Comparison of ENCODE assay signal across 16 cellular contexts in genomic region chr2:3041246-3041645, GRCh38.
"Had no signal": no experiment of that assay in that cellular context is flagged by ENCODE, and none has a peak within 500 bp of the region (broad histone marks: within the 10 kb centered on the region; RNA-seq: fewer than 3 reads in every experiment).

No MANE protein-coding gene starts in this region.

- H3K4me1 ChIP-seq: esophagus squamous epithelium, prostate gland, upper lobe of right lung had no signal

- H3K27me3 ChIP-seq: adrenal gland, upper lobe of right lung had no signal

- H3K9me3 ChIP-seq: adrenal gland, esophagus squamous epithelium, prostate gland, stomach, upper lobe of right lung had no signal

- H3K9me3 Mint-ChIP-seq: activated naive CD4-positive, alpha-beta T cell treated with anti-CD3 and anti-CD28 coated beads, Interleukin-2, amount 50 U/mL, for 72 hours; activated T-helper 1 cell treated with anti-CD3 and anti-CD28 coated beads, Interleukin-12 subunit alpha, Interleukin-12 subunit beta, Interleukin-2, Interleukin-4 antibody, amounts not matched to agents 30 ng/mL and 10 ng/mL and 1 ng/mL, durations not matched to agents 14 hours and 24 hours and 36 hours; neural crest cell had no signal

- H3K4me3 Mint-ChIP-seq: activated T-helper 1 cell treated with anti-CD3 and anti-CD28 coated beads, Interleukin-12 subunit alpha, Interleukin-12 subunit beta, Interleukin-2, Interleukin-4 antibody, amounts not matched to agents 30 ng/mL and 10 ng/mL and 1 ng/mL, durations not matched to agents 14 hours and 24 hours and 36 hours; dendritic cell treated with granulocyte-macrophage colony-stimulating factor and Interleukin-4, amounts not matched to agents 40 ng/mL and 50 ng/mL, for 4 days; neural crest cell had no signal

- H3K4me3 ChIP-seq: adrenal gland, esophagus squamous epithelium, prostate gland, skin epidermis, stomach, upper lobe of right lung had no signal

- H3K36me3 Mint-ChIP-seq: activated naive CD4-positive, alpha-beta T cell treated with anti-CD3 and anti-CD28 coated beads, Interleukin-2, amount 50 U/mL, for 72 hours had no signal

- H3K27ac ChIP-seq: esophagus squamous epithelium, prostate gland, skin epidermis, stomach, upper lobe of right lung had no signal

- DNase-seq: activated CD4-positive, alpha-beta T cell treated with anti-CD3 and anti-CD28 coated beads for 1 hour; activated CD4-positive, alpha-beta T cell treated with anti-CD3 and anti-CD28 coated beads, Interleukin-2, amount 50 U/mL, for 4 hours; activated gamma-delta T cell treated with Interleukin-2 at 50 U/mL for 16 hours; effector memory CD4-positive, alpha-beta T cell; esophagus squamous epithelium; stimulated activated CD4-positive, alpha-beta T cell treated with anti-CD3 and anti-CD28 coated beads, Interleukin-2, amount 100 ng/mL, for 48 hours; stomach; upper lobe of right lung; WERI-Rb-1 had no signal

- ATAC-seq: activated naive CD4-positive, alpha-beta T cell treated with anti-CD3 and anti-CD28 coated beads, Interleukin-2, amount 50 U/mL, for 72 hours; upper lobe of right lung had no signal

- H3K27me3 Mint-ChIP-seq: dendritic cell treated with granulocyte-macrophage colony-stimulating factor and Interleukin-4, amounts not matched to agents 40 ng/mL and 50 ng/mL, for 4 days had no signal

- H3K27ac Mint-ChIP-seq: activated naive CD4-positive, alpha-beta T cell treated with anti-CD3 and anti-CD28 coated beads, Interleukin-2, amount 50 U/mL, for 72 hours; activated T-helper 1 cell treated with anti-CD3 and anti-CD28 coated beads, Interleukin-12 subunit alpha, Interleukin-12 subunit beta, Interleukin-2, Interleukin-4 antibody, amounts not matched to agents 30 ng/mL and 10 ng/mL and 1 ng/mL, durations not matched to agents 14 hours and 24 hours and 36 hours; dendritic cell treated with granulocyte-macrophage colony-stimulating factor and Interleukin-4, amounts not matched to agents 40 ng/mL and 50 ng/mL, for 4 days had no signal

- H3K36me3 ChIP-seq: adrenal gland, esophagus squamous epithelium, prostate gland, stomach, upper lobe of right lung, WERI-Rb-1 had no signal
